In genomic region chr6:143619844-143620243, GRCh38 we compare ENCODE assay signal across 17 cellular contexts.
"Had no signal": no experiment of that assay in that cellular context is flagged by ENCODE, and none has a peak within 500 bp of the region (broad histone marks: within the 10 kb centered on the region; RNA-seq: fewer than 3 reads in every experiment).

No MANE protein-coding gene starts in this region.

- H3K4me3 ChIP-seq: dorsolateral prefrontal cortex, heart right ventricle, left ventricle myocardium inferior, lower lobe of right lung, right atrium auricular region had no signal

- DNase-seq: cortex of kidney; dorsolateral prefrontal cortex; effector CD8-positive, alpha-beta T cell; heart right ventricle; kidney; left cardiac atrium; left ventricle myocardium inferior; lower lobe of right lung; mesenchymal stem cell; naive B cell; nephron progenitor cell; posterior cingulate gyrus; small intestine; stimulated activated CD4-positive, alpha-beta T cell treated with anti-CD3 and anti-CD28 coated beads, Interleukin-2, amount 100 ng/mL, for 48 hours; stimulated activated naive CD4-positive, alpha-beta T cell treated with Interleukin-2 at 50 U/mL for 16 hours had no signal

- H3K4me3 Mint-ChIP-seq: naive B cell, nephron progenitor cell, type B pancreatic cell had no signal

- H3K9me3 Mint-ChIP-seq: naive B cell, nephron progenitor cell, type B pancreatic cell had no signal

- H3K9me3 ChIP-seq: heart right ventricle, left ventricle myocardium inferior, lower lobe of right lung, right atrium auricular region had no signal

- H3K27me3 Mint-ChIP-seq: naive B cell, type B pancreatic cell had no signal

- H3K27ac ChIP-seq: heart right ventricle, left ventricle myocardium inferior, lower lobe of right lung, right atrium auricular region had no signal

- H3K27ac Mint-ChIP-seq: nephron progenitor cell, type B pancreatic cell had no signal

- H3K36me3 ChIP-seq: heart right ventricle, left ventricle myocardium inferior, lower lobe of right lung, right atrium auricular region had no signal

- H3K27me3 ChIP-seq: dorsolateral prefrontal cortex, heart right ventricle, right atrium auricular region had no signal

- H3K36me3 Mint-ChIP-seq: naive B cell, type B pancreatic cell had no signal

- H3K4me1 ChIP-seq: left ventricle myocardium inferior, right atrium auricular region had no signal
